2 cellular contexts compared by ENCODE assay signal in the genomic region with DNA sequence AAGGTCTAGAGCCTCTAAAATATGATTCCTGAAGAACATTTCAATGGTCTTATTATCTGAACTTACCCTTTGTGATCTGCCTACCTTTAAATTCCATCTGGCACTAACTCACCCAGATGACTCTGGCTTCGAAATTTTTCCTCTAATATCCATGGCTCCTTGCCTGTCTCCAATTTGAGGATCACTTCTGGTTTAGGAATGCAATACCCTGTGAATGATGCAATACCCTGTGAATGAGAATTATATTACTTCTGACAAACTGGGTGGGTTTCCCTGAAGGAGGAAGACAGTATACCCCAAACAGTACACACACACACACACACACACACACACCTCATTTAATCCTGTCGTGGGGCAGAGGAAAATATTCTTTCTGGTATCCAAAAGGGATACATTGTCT.
TF ChIP-seq lines count a peak whose summit lies in the region.

No MANE protein-coding gene starts in this region.

TF ChIP-seq in IMR-90, 13 proteins besides CTCF, POLR2A, EP300 and RAD21:
- TF ChIP-seq MXI1 (IDR thresholded peaks at IDR 0.05; ENCODE audit: borderline replicate concordance, low read depth, low read length) = no peak
- peak; percentile 56; the same call in 1 of the 2 replicates for TF ChIP-seq CEBPB (IDR thresholded peaks at IDR 0.05; ENCODE audit: low read depth, low read length)
TF ChIP-seq in IMR-90: peak in this region for 1.

TF ChIP-seq in K562, 482 proteins besides CTCF, POLR2A, EP300 and RAD21:
- TF ChIP-seq, protein P1, sequence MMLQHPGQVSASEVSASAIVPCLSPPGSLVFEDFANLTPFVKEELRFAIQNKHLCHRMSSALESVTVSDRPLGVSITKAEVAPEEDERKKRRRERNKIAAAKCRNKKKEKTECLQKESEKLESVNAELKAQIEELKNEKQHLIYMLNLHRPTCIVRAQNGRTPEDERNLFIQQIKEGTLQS (IDR thresholded peaks at IDR 0.05) = peak; percentile 31; the same call in 1 of the 2 replicates
- TF ChIP-seq, protein P1 (CRISPR knock-in tag; conservative IDR thresholded peaks at IDR 0.05) = no peak
- TF ChIP-seq CEBPB (tag; IDR thresholded peaks at IDR 0.05) = 0 out of 2 replicates have a peak, but pooled peaks have one; percentile 18
- TF ChIP-seq, protein P2, sequence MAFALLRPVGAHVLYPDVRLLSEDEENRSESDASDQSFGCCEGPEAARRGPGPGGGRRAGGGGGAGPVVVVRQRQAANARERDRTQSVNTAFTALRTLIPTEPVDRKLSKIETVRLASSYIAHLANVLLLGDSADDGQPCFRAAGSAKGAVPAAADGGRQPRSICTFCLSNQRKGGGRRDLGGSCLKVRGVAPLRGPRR (CRISPR knock-in tag; IDR thresholded peaks at IDR 0.05) = no peak
- TF ChIP-seq CEBPG (CRISPR knock-in tag; IDR thresholded peaks at IDR 0.05) = no peak
- peak; percentile 35 to 68; a peak in 2 of 4 replicates for TF ChIP-seq CEBPG (tag; conservative IDR thresholded peaks at IDR 0.05 in 1 of 2, IDR thresholded peaks at IDR 0.05 in 1 of 2)
- TF ChIP-seq ZSCAN32 (CRISPR knock-in tag; IDR thresholded peaks at IDR 0.05) = 0 out of 2 replicates have a peak, but pooled peaks have one; percentile 27
- TF ChIP-seq, protein P3, sequence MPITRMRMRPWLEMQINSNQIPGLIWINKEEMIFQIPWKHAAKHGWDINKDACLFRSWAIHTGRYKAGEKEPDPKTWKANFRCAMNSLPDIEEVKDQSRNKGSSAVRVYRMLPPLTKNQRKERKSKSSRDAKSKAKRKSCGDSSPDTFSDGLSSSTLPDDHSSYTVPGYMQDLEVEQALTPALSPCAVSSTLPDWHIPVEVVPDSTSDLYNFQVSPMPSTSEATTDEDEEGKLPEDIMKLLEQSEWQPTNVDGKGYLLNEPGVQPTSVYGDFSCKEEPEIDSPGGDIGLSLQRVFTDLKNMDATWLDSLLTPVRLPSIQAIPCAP (CRISPR knock-in tag; IDR thresholded peaks at IDR 0.05; ENCODE audit: borderline replicate concordance) = no peak
- no peak for TF ChIP-seq KLF1 (tag; IDR thresholded peaks at IDR 0.05)
